1 cellular context compared by ENCODE assay signal in genomic region chr19:16591803-16592556, GRCh38.
TF ChIP-seq lines count a peak whose summit lies in the region.

No MANE protein-coding gene starts in this region.

TF ChIP-seq in WTC11, 78 proteins besides CTCF, POLR2A, EP300 and RAD21:
- TF ChIP-seq OVOL2 (CRISPR knock-in tag; IDR thresholded peaks at IDR 0.05; ENCODE audit: borderline replicate concordance) (no peak), ZNF425 (CRISPR knock-in tag; conservative IDR thresholded peaks at IDR 0.05) (no peak), PRRX2 (CRISPR knock-in tag; IDR thresholded peaks at IDR 0.05) (no peak), ETV6 (CRISPR knock-in tag; IDR thresholded peaks at IDR 0.05) (no peak), NR1H2 (CRISPR knock-in tag; IDR thresholded peaks at IDR 0.05) (no peak), KAT7 (CRISPR knock-in tag; IDR thresholded peaks at IDR 0.05; ENCODE audit: borderline replicate concordance) (no peak), ZNF423 (CRISPR knock-in tag; IDR thresholded peaks at IDR 0.05) (no peak), TP53 (CRISPR knock-in tag; IDR thresholded peaks at IDR 0.05) (no peak), HMGA2 (CRISPR knock-in tag; IDR thresholded peaks at IDR 0.05) (no peak), ZNF281 (CRISPR knock-in tag; IDR thresholded peaks at IDR 0.05) (no peak), ELF4 (CRISPR knock-in tag; IDR thresholded peaks at IDR 0.05; ENCODE audit: low read depth) (no peak), ZNF671 (CRISPR knock-in tag; IDR thresholded peaks at IDR 0.05) (no peak), FOXJ3 (CRISPR knock-in tag; IDR thresholded peaks at IDR 0.05; ENCODE audit: borderline replicate concordance) (no peak), JAZF1 (CRISPR knock-in tag; IDR thresholded peaks at IDR 0.05) (no peak)
- TF ChIP-seq, protein P1, sequence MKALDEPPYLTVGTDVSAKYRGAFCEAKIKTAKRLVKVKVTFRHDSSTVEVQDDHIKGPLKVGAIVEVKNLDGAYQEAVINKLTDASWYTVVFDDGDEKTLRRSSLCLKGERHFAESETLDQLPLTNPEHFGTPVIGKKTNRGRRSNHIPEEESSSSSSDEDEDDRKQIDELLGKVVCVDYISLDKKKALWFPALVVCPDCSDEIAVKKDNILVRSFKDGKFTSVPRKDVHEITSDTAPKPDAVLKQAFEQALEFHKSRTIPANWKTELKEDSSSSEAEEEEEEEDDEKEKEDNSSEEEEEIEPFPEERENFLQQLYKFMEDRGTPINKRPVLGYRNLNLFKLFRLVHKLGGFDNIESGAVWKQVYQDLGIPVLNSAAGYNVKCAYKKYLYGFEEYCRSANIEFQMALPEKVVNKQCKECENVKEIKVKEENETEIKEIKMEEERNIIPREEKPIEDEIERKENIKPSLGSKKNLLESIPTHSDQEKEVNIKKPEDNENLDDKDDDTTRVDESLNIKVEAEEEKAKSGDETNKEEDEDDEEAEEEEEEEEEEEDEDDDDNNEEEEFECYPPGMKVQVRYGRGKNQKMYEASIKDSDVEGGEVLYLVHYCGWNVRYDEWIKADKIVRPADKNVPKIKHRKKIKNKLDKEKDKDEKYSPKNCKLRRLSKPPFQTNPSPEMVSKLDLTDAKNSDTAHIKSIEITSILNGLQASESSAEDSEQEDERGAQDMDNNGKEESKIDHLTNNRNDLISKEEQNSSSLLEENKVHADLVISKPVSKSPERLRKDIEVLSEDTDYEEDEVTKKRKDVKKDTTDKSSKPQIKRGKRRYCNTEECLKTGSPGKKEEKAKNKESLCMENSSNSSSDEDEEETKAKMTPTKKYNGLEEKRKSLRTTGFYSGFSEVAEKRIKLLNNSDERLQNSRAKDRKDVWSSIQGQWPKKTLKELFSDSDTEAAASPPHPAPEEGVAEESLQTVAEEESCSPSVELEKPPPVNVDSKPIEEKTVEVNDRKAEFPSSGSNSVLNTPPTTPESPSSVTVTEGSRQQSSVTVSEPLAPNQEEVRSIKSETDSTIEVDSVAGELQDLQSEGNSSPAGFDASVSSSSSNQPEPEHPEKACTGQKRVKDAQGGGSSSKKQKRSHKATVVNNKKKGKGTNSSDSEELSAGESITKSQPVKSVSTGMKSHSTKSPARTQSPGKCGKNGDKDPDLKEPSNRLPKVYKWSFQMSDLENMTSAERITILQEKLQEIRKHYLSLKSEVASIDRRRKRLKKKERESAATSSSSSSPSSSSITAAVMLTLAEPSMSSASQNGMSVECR (CRISPR knock-in tag; IDR thresholded peaks at IDR 0.05; ENCODE audit: borderline replicate concordance) = no peak
